Comparison of ENCODE assay signal across 10 cellular contexts in the genomic region with DNA sequence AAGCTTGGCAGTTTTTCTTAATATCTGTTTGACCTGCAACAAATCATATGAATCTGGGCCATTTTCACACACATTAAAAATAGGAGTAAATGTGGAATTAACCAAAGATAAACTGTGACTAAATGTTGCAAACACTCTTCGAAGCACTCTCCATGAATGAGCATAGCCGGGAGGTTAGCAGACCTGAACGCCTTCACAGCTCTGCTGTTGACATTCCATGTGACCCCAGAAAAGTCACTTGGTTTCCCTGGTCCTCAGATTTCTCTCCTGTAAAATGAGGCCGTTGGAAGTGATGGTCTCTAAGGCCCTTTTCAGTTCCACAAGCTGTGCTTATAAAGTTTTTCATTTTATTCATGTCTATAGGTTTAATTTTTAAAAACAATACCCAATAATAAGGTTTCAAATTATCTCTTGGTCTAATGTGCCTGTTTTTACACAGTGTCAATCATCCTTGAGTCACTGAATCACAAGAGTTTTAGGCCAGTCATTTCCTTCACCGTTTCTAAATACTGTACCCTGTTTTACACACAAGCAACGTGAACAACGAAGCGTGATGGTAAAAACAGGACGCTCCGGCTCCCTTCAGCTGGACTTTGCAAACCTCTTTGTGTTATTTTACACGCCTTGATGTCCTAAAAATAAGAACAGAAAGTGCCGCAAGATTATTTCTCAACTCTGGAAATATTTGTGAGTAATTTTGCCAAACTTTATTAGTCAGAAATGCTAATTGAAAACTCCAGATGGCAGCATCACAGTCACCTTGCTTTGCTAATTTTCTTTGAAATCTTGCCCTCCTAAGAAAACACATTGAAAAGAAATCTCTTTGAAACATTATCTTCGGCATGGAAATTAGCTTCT. TPM values are rescaled to one million over a fixed set of nuclear protein-coding genes. Genes with fewer than 3 reads are reported as not detected.
DNase-seq lines count a peak whose midpoint lies in the region; ATAC-seq, FAIRE-seq and TF ChIP-seq lines count a peak whose summit lies in the region.
"Had no signal": no experiment of that assay in that cellular context is flagged by ENCODE, and none has a peak within 500 bp of the region (broad histone marks: within the 10 kb centered on the region; RNA-seq: fewer than 3 reads in every experiment).

No MANE protein-coding gene starts in this region.

- H3K9me3 Mint-ChIP-seq in activated CD4-positive, alpha-beta memory T cell treated with anti-CD3 and anti-CD28 coated beads, Interleukin-2, amount 10 ng/mL, durations not matched to agents 7 days and 5 days = no peaks in the 10 kb centered on the region
- H3K9me3 Mint-ChIP-seq in progenitor cell of endocrine pancreas (ENCODE audit: low read depth) = no peaks in the 10 kb centered on the region

- H3K27me3 ChIP-seq in pancreas = no peaks in the 10 kb centered on the region

- H3K27me3 Mint-ChIP-seq in activated CD4-positive, alpha-beta memory T cell treated with anti-CD3 and anti-CD28 coated beads, Interleukin-2, amount 10 ng/mL, durations not matched to agents 7 days and 5 days = peaks cover 8% of the 10 kb centered on the region
- peaks cover 2% of the 10 kb centered on the region for H3K27me3 Mint-ChIP-seq in progenitor cell of endocrine pancreas

- intact Hi-C loops in pancreas (cut with DNase I) = no loop called here

- FAIRE-seq in pancreas (lab: Jason Lieb, UNC) = no peak

- 71 to 80% methylated on average over 13 of the region's 13 CpGs for WGBS in pancreas, 2 donors

- peak; percentile 32 for ATAC-seq in HG02571 (IDR thresholded peaks at IDR 0.05; ENCODE audit: unreplicated experiment)
- ATAC-seq in omental fat pad (ENCODE audit: low FRiP score) = peak; percentile 46
- ATAC-seq in pancreas = no peak

- CTCF ChIA-PET in GM10248 (lab: Yijun Ruan, JAX) = interaction anchor here (1.1 to 3.9 kb wide), 6 partner anchors 8 to 42 kb away, joined by 3 to 18 read pairs (median 4); no protein-coding TSS in a partner anchor
- CTCF ChIA-PET in activated CD4-positive, alpha-beta memory T cell treated with anti-CD3 and anti-CD28 coated beads, Interleukin-2, amount 10 ng/mL, durations not matched to agents 7 days and 5 days (lab: Charles Lee) = no interaction called here

- no peak overlapping the region for H3K4me3 Mint-ChIP-seq in activated CD4-positive, alpha-beta memory T cell treated with anti-CD3 and anti-CD28 coated beads, Interleukin-2, amount 10 ng/mL, durations not matched to agents 7 days and 5 days
- no peak overlapping the region for H3K4me3 Mint-ChIP-seq in progenitor cell of endocrine pancreas (ENCODE audit: low read depth)

- H3K4me3 ChIP-seq in pancreas = no peak overlapping the region

- DNase-seq in GM10248 (ENCODE audit: extremely low spot score) (peak; percentile 16), amniotic epithelial cell (ENCODE audit: low read depth) (peak; percentile 60), omental fat pad (ENCODE audit: low spot score) (no peak), retina (no peak), pancreas (no peak), progenitor cell of endocrine pancreas (ENCODE audit: low spot score, unreplicated experiment) (no peak)
- DNase-seq in activated CD4-positive, alpha-beta memory T cell treated with anti-CD3 and anti-CD28 coated beads, Interleukin-2, amount 10 ng/mL, durations not matched to agents 7 days and 5 days = no peak
- DNase-seq: head of caudate nucleus; stimulated activated CD4-positive, alpha-beta T cell treated with anti-CD3 and anti-CD28 coated beads, Interleukin-1b, Interleukin-23, amount 100 ng/mL, for 48 hours had no signal

- TF ChIP-seq CTCF in GM10248 (IDR thresholded peaks at IDR 0.05; ENCODE audit: control extremely low read depth, extremely low read depth, low read depth, missing control alignments) (no peak), omental fat pad (IDR thresholded peaks at IDR 0.05) (no peak), pancreas (IDR thresholded peaks at IDR 0.05) (no peak), progenitor cell of endocrine pancreas (IDR thresholded peaks at IDR 0.05; ENCODE audit: unreplicated experiment) (no peak)

- POLR2A ChIA-PET in GM10248 (lab: Yijun Ruan, JAX) = no interaction called here
- POLR2A ChIA-PET in activated CD4-positive, alpha-beta memory T cell treated with anti-CD3 and anti-CD28 coated beads, Interleukin-2, amount 10 ng/mL, durations not matched to agents 7 days and 5 days (lab: Charles Lee) = no interaction called here

- H3K9me3 ChIP-seq in pancreas = no peaks in the 10 kb centered on the region

- no peaks in the 10 kb centered on the region for H3K4me1 Mint-ChIP-seq in activated CD4-positive, alpha-beta memory T cell treated with anti-CD3 and anti-CD28 coated beads, Interleukin-2, amount 10 ng/mL, durations not matched to agents 7 days and 5 days
- peaks cover 2% of the 10 kb centered on the region for H3K4me1 Mint-ChIP-seq in progenitor cell of endocrine pancreas (ENCODE audit: low read depth)

- no peak overlapping the region for H3K27ac Mint-ChIP-seq in activated CD4-positive, alpha-beta memory T cell treated with anti-CD3 and anti-CD28 coated beads, Interleukin-2, amount 10 ng/mL, durations not matched to agents 7 days and 5 days
- no peak overlapping the region for H3K27ac Mint-ChIP-seq in progenitor cell of endocrine pancreas

- H3K4me1 ChIP-seq in pancreas = peaks cover 20 to 25% (median 21%) of the 10 kb centered on the region in 3 donors

- H3K27ac ChIP-seq in pancreas = no peak overlapping the region

- no peaks in the 10 kb centered on the region for H3K36me3 Mint-ChIP-seq in activated CD4-positive, alpha-beta memory T cell treated with anti-CD3 and anti-CD28 coated beads, Interleukin-2, amount 10 ng/mL, durations not matched to agents 7 days and 5 days (ENCODE audit: low read depth)
- no peaks in the 10 kb centered on the region for H3K36me3 Mint-ChIP-seq in progenitor cell of endocrine pancreas (ENCODE audit: insufficient read depth)

- no peaks in the 10 kb centered on the region for H3K36me3 ChIP-seq in pancreas

RNA-seq across cellular contexts. Expression of a gene that starts 38.6 kb away (rescaled TPM):
- 10 to 100 TPM; 24.9 to 92.4 (median 54.4) TPM for total RNA-seq in omental fat pad
- 10 to 100 TPM; 10.7 to 23.5 (median 17.9) TPM for total RNA-seq in pancreas
- polyA plus RNA-seq in pancreas = 1 to 10 TPM; 2.0 to 2.7 TPM
- under 1 TPM; 0.65 to 0.83 TPM for total RNA-seq in activated CD4-positive, alpha-beta memory T cell treated with anti-CD3 and anti-CD28 coated beads, Interleukin-2, amount 10 ng/mL, durations not matched to agents 7 days and 5 days
- 44.4 and 46.0 TPM in 2 replicates for total RNA-seq in progenitor cell of endocrine pancreas

Comparison
In these comparisons a context has a peak if more than half of its experiments do, and no peak if none do; other contexts are left out.
1. DNase-seq: peak in GM10248 (single experiment) and amniotic epithelial cell (single experiment); none in omental fat pad (single experiment), retina (single experiment), pancreas (0 of 6), activated CD4-positive, alpha-beta memory T cell treated with anti-CD3 and anti-CD28 coated beads, Interleukin-2, amount 10 ng/mL, durations not matched to agents 7 days and 5 days (single experiment) and progenitor cell of endocrine pancreas (single experiment).
2. ATAC-seq: peak in HG02571 (single experiment) and omental fat pad (single experiment); none in pancreas (0 of 4).
3. RNA of a gene that starts 38.6 kb away (total RNA-seq): 24.9 to 92.4 TPM in omental fat pad, 44.4 to 46.0 TPM in progenitor cell of endocrine pancreas and 10.7 to 23.5 TPM in pancreas; 0.65 to 0.83 TPM in activated CD4-positive, alpha-beta memory T cell treated with anti-CD3 and anti-CD28 coated beads, Interleukin-2, amount 10 ng/mL, durations not matched to agents 7 days and 5 days; every median in the first group is over 4 times any median in the second.